ENCODE assay signal across 22 cellular contexts in genomic region chr12:32821293-32822089, GRCh38.
DNase-seq lines count a peak whose midpoint lies in the region; ATAC-seq and TF ChIP-seq lines count a peak whose summit lies in the region.
"Had no signal": no experiment of that assay in that cellular context is flagged by ENCODE, and none has a peak within 500 bp of the region (broad histone marks: within the 10 kb centered on the region; RNA-seq: fewer than 3 reads in every experiment).

No MANE protein-coding gene starts in this region.

- H3K4me1 ChIP-seq in SK-N-SH (ENCODE audit: control insufficient read depth in 1 of 2, insufficient read depth in 2 of 2, low read depth in 1 of 2, low read length in 1 of 2) (peaks cover 0 to 12% of the 10 kb centered on the region in 2 experiments; a peak in 2 of 4 replicates), right cardiac atrium (ENCODE audit: control insufficient read depth, insufficient read depth, low read length) (no peaks in the 10 kb centered on the region)
- H3K4me1 ChIP-seq: parathyroid adenoma, spleen had no signal

- no peaks in the 10 kb centered on the region for H3K36me3 ChIP-seq in SK-N-SH (replicated peaks in 1 of 2; ENCODE audit: control insufficient read depth in 1 of 2, insufficient read depth in 2 of 2, low read length in 1 of 2)

- H3K4me1 Mint-ChIP-seq in endothelial cell (ENCODE audit: unreplicated experiment), result no peaks in the 10 kb centered on the region
- H3K4me1 Mint-ChIP-seq in activated T-helper 2 cell treated with anti-CD3 and anti-CD28 coated beads, Interferon-gamma antibody, Interleukin-2, Interleukin-4, amounts not matched to agents 10 μg/mL and 5 μg/mL and 100 μg/mL, durations not matched to agents 14 hours and 24 hours and 36 hours (ENCODE audit: low read depth), result no peaks in the 10 kb centered on the region
- H3K4me1 Mint-ChIP-seq: activated naive CD8-positive, alpha-beta T cell treated with anti-CD3 and anti-CD28 coated beads, Interleukin-2, amount 10 ng/mL, durations not matched to agents 7 days and 5 days; naive thymus-derived CD8-positive, alpha-beta T cell; T-cell had no signal

- no peaks in the 10 kb centered on the region for H3K9me2 ChIP-seq in SK-N-SH

- CTCF ChIA-PET in SK-N-SH (lab: Yijun Ruan, JAX), result interaction anchor here (3.3 kb wide), 1 partner anchor 66 kb away, joined by 10 read pairs; the partner anchor contains the start of gene YARS2

- no peak overlapping the region for H3K27ac Mint-ChIP-seq in endothelial cell (ENCODE audit: unreplicated experiment)
- H3K27ac Mint-ChIP-seq in activated T-helper 2 cell treated with anti-CD3 and anti-CD28 coated beads, Interferon-gamma antibody, Interleukin-2, Interleukin-4, amounts not matched to agents 10 μg/mL and 5 μg/mL and 100 μg/mL, durations not matched to agents 14 hours and 24 hours and 36 hours, result no peak overlapping the region
- H3K27ac Mint-ChIP-seq: activated CD4-positive, alpha-beta memory T cell treated with anti-CD3 and anti-CD28 coated beads for 36 hours; activated naive CD8-positive, alpha-beta T cell treated with anti-CD3 and anti-CD28 coated beads, Interleukin-2, amount 10 ng/mL, durations not matched to agents 7 days and 5 days; naive thymus-derived CD8-positive, alpha-beta T cell; T-cell had no signal

- TF ChIP-seq EP300 in SK-N-SH (IDR thresholded peaks at IDR 0.05; ENCODE audit: borderline replicate concordance in 1 of 2, low read depth in 1 of 2, low read length in 1 of 2), result peak in 1 of 2 experiments; percentile 54; a peak in 2 of 4 replicates

- H3K4me3 Mint-ChIP-seq in endothelial cell (ENCODE audit: unreplicated experiment), result no peak overlapping the region
- no peak overlapping the region for H3K4me3 Mint-ChIP-seq in activated T-helper 2 cell treated with anti-CD3 and anti-CD28 coated beads, Interferon-gamma antibody, Interleukin-2, Interleukin-4, amounts not matched to agents 10 μg/mL and 5 μg/mL and 100 μg/mL, durations not matched to agents 14 hours and 24 hours and 36 hours (ENCODE audit: low read depth)
- H3K4me3 Mint-ChIP-seq: activated CD4-positive, alpha-beta memory T cell treated with anti-CD3 and anti-CD28 coated beads for 36 hours; activated naive CD8-positive, alpha-beta T cell treated with anti-CD3 and anti-CD28 coated beads, Interleukin-2, amount 10 ng/mL, durations not matched to agents 7 days and 5 days; naive thymus-derived CD8-positive, alpha-beta T cell; T-cell had no signal

- H3K79me2 ChIP-seq in SK-N-SH (ENCODE audit: insufficient read depth), result no peaks in the 10 kb centered on the region
- H3K79me2 ChIP-seq: parathyroid adenoma had no signal

- TF ChIP-seq RAD21 in SK-N-SH (IDR thresholded peaks at IDR 0.05; ENCODE audit: low read length), result peak; percentile 18; the same call in 1 of the 2 replicates

- no peaks in the 10 kb centered on the region for H3K9me3 ChIP-seq in SK-N-SH
- no peaks in the 10 kb centered on the region for H3K9me3 ChIP-seq in right cardiac atrium (ENCODE audit: control insufficient read depth, low read length)
- H3K9me3 ChIP-seq: spleen had no signal

- 54% methylated on average over 9 of the region's 9 CpGs for WGBS in SK-N-SH (ENCODE audit: low lambda C conversion rate)
- WGBS in right cardiac atrium, result 50% methylated on average over 9 of the region's 9 CpGs

- H3K36me3 Mint-ChIP-seq in endothelial cell (ENCODE audit: low read depth, unreplicated experiment), result no peaks in the 10 kb centered on the region
- H3K36me3 Mint-ChIP-seq in activated T-helper 2 cell treated with anti-CD3 and anti-CD28 coated beads, Interferon-gamma antibody, Interleukin-2, Interleukin-4, amounts not matched to agents 10 μg/mL and 5 μg/mL and 100 μg/mL, durations not matched to agents 14 hours and 24 hours and 36 hours (ENCODE audit: low read depth), result no peaks in the 10 kb centered on the region
- H3K36me3 Mint-ChIP-seq: activated CD4-positive, alpha-beta memory T cell treated with anti-CD3 and anti-CD28 coated beads for 36 hours; activated naive CD8-positive, alpha-beta T cell treated with anti-CD3 and anti-CD28 coated beads, Interleukin-2, amount 10 ng/mL, durations not matched to agents 7 days and 5 days; naive thymus-derived CD8-positive, alpha-beta T cell; T-cell had no signal

- POLR2A ChIA-PET in SK-N-SH (lab: Yijun Ruan, JAX), result interaction anchor here (1.0 to 1.4 kb wide), 2 partner anchors 65 to 67 kb away, joined by 3 read pairs; no protein-coding TSS in a partner anchor

- peak; percentile 51 for DNase-seq in SK-N-SH
- DNase-seq in cardiac fibroblast (ENCODE audit: low read depth in 2 of 2), result peak; percentile 4 to 65
- peak in 1 of 3 donors; percentile 35 for DNase-seq in right cardiac atrium
- no peak for DNase-seq in endothelial cell (ENCODE audit: low spot score)
- no peak for DNase-seq in activated T-helper 2 cell treated with anti-CD3 and anti-CD28 coated beads, Interferon-gamma antibody, Interleukin-2, Interleukin-4, amounts not matched to agents 10 μg/mL and 5 μg/mL and 100 μg/mL, durations not matched to agents 14 hours and 24 hours and 36 hours (ENCODE audit: low spot score)
- DNase-seq: 8988T; activated CD4-positive, alpha-beta memory T cell treated with anti-CD3 and anti-CD28 coated beads for 36 hours; activated naive CD8-positive, alpha-beta T cell treated with anti-CD3 and anti-CD28 coated beads, Interleukin-2, amount 10 ng/mL, durations not matched to agents 7 days and 5 days; activated T-cell treated with anti-CD3 and anti-CD28 coated beads, Interleukin-2, amount 50 U/mL, for 48 hours; foreskin fibroblast; HCEC 1CT; naive thymus-derived CD8-positive, alpha-beta T cell; NCI-H146; NCI-H345; NK-92 treated with Interleukin-12 subunit alpha and Interleukin-12 subunit beta, amount 100 ng/mL, for 24 hours; spleen; T-cell had no signal

- no peaks in the 10 kb centered on the region for H4K20me1 ChIP-seq in SK-N-SH (ENCODE audit: insufficient read depth)

- H3K4me3 ChIP-seq in SK-N-SH (ENCODE audit: low read depth in 2 of 2, low read length in 1 of 2) (no peak overlapping the region), cardiac fibroblast (replicated peaks in 1 of 2; ENCODE audit: low read depth in 2 of 2, low read length in 2 of 2) (no peak overlapping the region), right cardiac atrium (ENCODE audit: low read length) (no peak overlapping the region)
- H3K4me3 ChIP-seq: spleen had no signal

- intact Hi-C loops in right cardiac atrium (cut with DNase I), result loop anchor here in 1 of 4 donors (10.0 kb wide), 1 partner anchor 73 kb away; the partner anchor contains the start of gene PKP2
- intact Hi-C loops in activated T-helper 2 cell treated with anti-CD3 and anti-CD28 coated beads, Interferon-gamma antibody, Interleukin-2, Interleukin-4, amounts not matched to agents 10 μg/mL and 5 μg/mL and 100 μg/mL, durations not matched to agents 14 hours and 24 hours and 36 hours (cut with micrococcal nuclease), result no loop called here

- H3K27ac ChIP-seq in SK-N-SH (ENCODE audit: low read depth in 2 of 2, low read length in 1 of 2) (peak overlapping the region in 1 of 2 experiments; percentile 82; a peak in 2 of 4 replicates), right cardiac atrium (ENCODE audit: low read length) (peak overlapping the region; percentile 82)
- H3K27ac ChIP-seq: parathyroid adenoma, RWPE1, spleen had no signal

- H3F3A ChIP-seq in SK-N-SH (replicated peaks; ENCODE audit: insufficient read depth), result no peaks in the 10 kb centered on the region

- no peak for ATAC-seq in SK-N-SH treated with all-trans-retinoic acid at 6 μM for 48 hours
- ATAC-seq in right cardiac atrium, result peak; percentile 80 to 81
- ATAC-seq in HG03439 (IDR thresholded peaks at IDR 0.05; ENCODE audit: unreplicated experiment), result no peak
- ATAC-seq in HG03045 (IDR thresholded peaks at IDR 0.05; ENCODE audit: unreplicated experiment), result no peak
- ATAC-seq: naive thymus-derived CD8-positive, alpha-beta T cell; T-cell had no signal

- TF ChIP-seq CTCF in SK-N-SH (IDR thresholded peaks at IDR 0.05) (no peak), cardiac fibroblast (IDR thresholded peaks at IDR 0.05; ENCODE audit: low read depth, low read length) (no peak), endothelial cell (IDR thresholded peaks at IDR 0.05; ENCODE audit: unreplicated experiment) (no peak)

- no peak overlapping the region for H2AFZ ChIP-seq in SK-N-SH (ENCODE audit: low read depth)
- H2AFZ ChIP-seq: parathyroid adenoma had no signal

- H3K9me3 Mint-ChIP-seq in endothelial cell (ENCODE audit: unreplicated experiment), result no peaks in the 10 kb centered on the region
- no peaks in the 10 kb centered on the region for H3K9me3 Mint-ChIP-seq in activated T-helper 2 cell treated with anti-CD3 and anti-CD28 coated beads, Interferon-gamma antibody, Interleukin-2, Interleukin-4, amounts not matched to agents 10 μg/mL and 5 μg/mL and 100 μg/mL, durations not matched to agents 14 hours and 24 hours and 36 hours
- H3K9me3 Mint-ChIP-seq: activated CD4-positive, alpha-beta memory T cell treated with anti-CD3 and anti-CD28 coated beads for 36 hours; activated naive CD8-positive, alpha-beta T cell treated with anti-CD3 and anti-CD28 coated beads, Interleukin-2, amount 10 ng/mL, durations not matched to agents 7 days and 5 days; naive thymus-derived CD8-positive, alpha-beta T cell; T-cell had no signal

- no peaks in the 10 kb centered on the region for H3K27me3 ChIP-seq in SK-N-SH (ENCODE audit: insufficient read depth)
- H3K27me3 ChIP-seq in right cardiac atrium (ENCODE audit: control insufficient read depth, insufficient read depth), result no peaks in the 10 kb centered on the region
- H3K27me3 ChIP-seq: spleen had no signal

- H3K4me2 ChIP-seq in SK-N-SH, result no peak overlapping the region

- H3K27me3 Mint-ChIP-seq in endothelial cell (ENCODE audit: unreplicated experiment), result no peaks in the 10 kb centered on the region
- no peaks in the 10 kb centered on the region for H3K27me3 Mint-ChIP-seq in activated T-helper 2 cell treated with anti-CD3 and anti-CD28 coated beads, Interferon-gamma antibody, Interleukin-2, Interleukin-4, amounts not matched to agents 10 μg/mL and 5 μg/mL and 100 μg/mL, durations not matched to agents 14 hours and 24 hours and 36 hours (ENCODE audit: low read depth)

- no peak overlapping the region for H3K9ac ChIP-seq in SK-N-SH
- H3K9ac ChIP-seq: parathyroid adenoma had no signal

TF ChIP-seq in SK-N-SH, 30 proteins besides CTCF, POLR2A, EP300 and RAD21 (continues in another document):
- TF ChIP-seq CHD2 (IDR thresholded peaks at IDR 0.05; ENCODE audit: low read length, partially characterized antibody), result peak; percentile 29

TF ChIP-seq in SK-N-SH treated with all-trans-retinoic acid at 6 μM for 48 hours, 23 proteins besides CTCF, POLR2A, EP300 and RAD21 (continues in another document):
- TF ChIP-seq ZFP30 (CRISPR knock-in tag; IDR thresholded peaks at IDR 0.05), result no peak
- no peak for TF ChIP-seq ESRRG (CRISPR knock-in tag; IDR thresholded peaks at IDR 0.05)
- no peak for TF ChIP-seq ZNF70 (CRISPR knock-in tag; IDR thresholded peaks at IDR 0.05)

Comparison
In these comparisons a context has a peak if more than half of its experiments do, and no peak if none do; other contexts are left out.
1. DNase-seq: peak in SK-N-SH (single experiment) and cardiac fibroblast (2 of 2); none in endothelial cell (single experiment) and activated T-helper 2 cell treated with anti-CD3 and anti-CD28 coated beads, Interferon-gamma antibody, Interleukin-2, Interleukin-4, amounts not matched to agents 10 μg/mL and 5 μg/mL and 100 μg/mL, durations not matched to agents 14 hours and 24 hours and 36 hours (single experiment).
2. ATAC-seq: peak in right cardiac atrium (2 of 2); none in SK-N-SH treated with all-trans-retinoic acid at 6 μM for 48 hours (single experiment), HG03439 (single experiment) and HG03045 (single experiment).